Comparison of ENCODE assay signal across 1 cellular context in genomic region chr17:18157354-18157985, GRCh38.
TF ChIP-seq lines count a peak whose summit lies in the region.

No MANE protein-coding gene starts in this region.

TF ChIP-seq in HepG2, 621 proteins besides CTCF, POLR2A, EP300 and RAD21:
- TF ChIP-seq ZNF629 (CRISPR knock-in tag; conservative IDR thresholded peaks at IDR 0.05) (peak; percentile 44; the same call in 1 of the 2 replicates), IKZF1 (IDR thresholded peaks at IDR 0.05) (no peak)
